10 cellular contexts compared by ENCODE assay signal in the genomic region with DNA sequence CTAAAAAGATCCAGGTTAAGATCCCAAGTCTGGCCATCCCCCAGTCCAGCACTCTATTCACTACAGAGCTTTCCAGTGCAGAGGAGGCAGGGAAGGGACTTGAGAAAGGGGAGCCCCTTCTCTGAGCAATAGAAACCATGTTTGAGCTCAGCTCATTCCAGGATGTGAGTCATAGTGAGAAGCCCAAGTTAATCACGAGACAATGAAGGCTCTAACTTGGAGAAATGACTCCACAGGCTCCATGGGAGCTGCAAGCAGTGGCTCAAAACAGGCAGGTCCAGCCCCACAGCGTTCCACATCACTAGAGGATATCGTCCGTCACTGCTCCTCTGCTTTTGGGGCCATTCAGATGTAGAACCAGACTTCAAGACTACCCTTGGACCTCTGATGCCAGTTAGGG. TPM values are rescaled to one million over a fixed set of nuclear protein-coding genes. Genes with fewer than 3 reads are reported as not detected.
DNase-seq lines count a peak whose midpoint lies in the region; TF ChIP-seq lines count a peak whose summit lies in the region.
"Had no signal": no experiment of that assay in that cellular context is flagged by ENCODE, and none has a peak within 500 bp of the region (broad histone marks: within the 10 kb centered on the region; RNA-seq: fewer than 3 reads in every experiment).

No MANE protein-coding gene starts in this region.

- H3K4me2 ChIP-seq in OCI-LY3 (ENCODE audit: low read length), result peak overlapping the region; percentile 85

- H3K27me3 Mint-ChIP-seq in type B pancreatic cell, result peaks cover 33% of the 10 kb centered on the region

- peak; percentile 72 for DNase-seq in H4 (ENCODE audit: low spot score)
- DNase-seq in choroid plexus epithelial cell (ENCODE audit: low read depth), result peak; percentile 89
- peak; percentile 14 for DNase-seq in occipital lobe (lab: John Stamatoyannopoulos, UW)
- no peak for DNase-seq in type B pancreatic cell (ENCODE audit: extremely low spot score, unreplicated experiment)
- no peak for DNase-seq in NCI-H524 (lab: John Stamatoyannopoulos, UW)
- DNase-seq in tibial nerve (ENCODE audit: low spot score in 2 of 2), result no peak
- DNase-seq in NCI-H1092 (lab: John Stamatoyannopoulos, UW), result no peak
- DNase-seq: NCI-H1436 had no signal

- no peaks in the 10 kb centered on the region for H3K4me1 Mint-ChIP-seq in type B pancreatic cell (ENCODE audit: unreplicated experiment)

- H3K4me1 ChIP-seq in OCI-LY3 (ENCODE audit: low read length) (peaks cover 19% of the 10 kb centered on the region), tibial nerve (no peaks in the 10 kb centered on the region)

- H3K9ac ChIP-seq in OCI-LY3 (ENCODE audit: low read length), result peak overlapping the region; percentile 23; the same call in 1 of the 2 replicates

- H3K27ac Mint-ChIP-seq in type B pancreatic cell, result no peak overlapping the region
- H3K27ac Mint-ChIP-seq: activated naive CD8-positive, alpha-beta T cell had no signal

- H3K4me3 ChIP-seq in OCI-LY3 (ENCODE audit: low read length) (peak overlapping the region; percentile 50; the same call in 1 of the 2 replicates), choroid plexus epithelial cell (ENCODE audit: low read depth, low read length) (no peak overlapping the region), tibial nerve (no peak overlapping the region)

- 57 to 71% methylated on average over 4 of the region's 4 CpGs for WGBS in tibial nerve, 2 donors

- H3K9me3 Mint-ChIP-seq in type B pancreatic cell, result peaks cover 7% of the 10 kb centered on the region

- TF ChIP-seq CTCF in OCI-LY3 (IDR thresholded peaks at IDR 0.05; ENCODE audit: low read depth, low read length) (no peak), choroid plexus epithelial cell (conservative IDR thresholded peaks at IDR 0.05; ENCODE audit: low read depth, low read length) (no peak), type B pancreatic cell (conservative IDR thresholded peaks at IDR 0.05) (no peak), tibial nerve (IDR thresholded peaks at IDR 0.05) (no peak)

- H3K27me3 ChIP-seq in OCI-LY3 (ENCODE audit: low read depth, low read length) (peaks cover 12% of the 10 kb centered on the region), tibial nerve (peaks cover 0 to 10% of the 10 kb centered on the region in 2 donors)

- no peak overlapping the region for H3K4me3 Mint-ChIP-seq in type B pancreatic cell
- H3K4me3 Mint-ChIP-seq: activated naive CD8-positive, alpha-beta T cell had no signal

- H4K20me1 ChIP-seq in OCI-LY3 (ENCODE audit: insufficient read depth, low read length), result no peaks in the 10 kb centered on the region

- TF ChIP-seq EP300 in tibial nerve (IDR thresholded peaks at IDR 0.05), result no peak

- no peaks in the 10 kb centered on the region for H3K79me2 ChIP-seq in OCI-LY3 (ENCODE audit: low read length)

- no peaks in the 10 kb centered on the region for H3K36me3 ChIP-seq in OCI-LY3 (replicated peaks; ENCODE audit: low read depth, low read length)
- H3K36me3 ChIP-seq in tibial nerve, result no peaks in the 10 kb centered on the region

- H3K9me3 ChIP-seq in OCI-LY3 (ENCODE audit: insufficient read depth, low read length) (peaks cover 6% of the 10 kb centered on the region; the same call in 1 of the 2 replicates), tibial nerve (peaks cover 0 to 41% (median 9%) of the 10 kb centered on the region in 4 donors)

- no peak for TF ChIP-seq POLR2A in tibial nerve (IDR thresholded peaks at IDR 0.05)

- H2AFZ ChIP-seq in OCI-LY3 (ENCODE audit: low read depth, low read length), result no peak overlapping the region

- no peaks in the 10 kb centered on the region for H3K36me3 Mint-ChIP-seq in type B pancreatic cell

- H3K27ac ChIP-seq in OCI-LY3 (ENCODE audit: low read length), result 0 out of 2 replicates have a peak overlapping the region, but pooled peaks have one; percentile 20
- H3K27ac ChIP-seq in tibial nerve, result no peak overlapping the region

RNA-seq across cellular contexts. Expression of a gene that starts 59.1 kb away (rescaled TPM):
- total RNA-seq in H4 (2014; rRNA removed; shearing (Covaris generic)), result 3.6 and 4.0 TPM in 2 replicates
- total RNA-seq in occipital lobe, result 77.2 TPM
- 28.9 and 43.0 TPM in 2 replicates for total RNA-seq in type B pancreatic cell (ENCODE audit: low replicate concordance)
- total RNA-seq in tibial nerve, result 1 to 10 TPM; 2.4 to 5.9 (median 4.8) TPM

Comparison
In these comparisons a context has a peak if more than half of its experiments do, and no peak if none do; other contexts are left out.
1. DNase-seq: peak in H4 (single experiment), choroid plexus epithelial cell (single experiment) and occipital lobe (single experiment); none in type B pancreatic cell (single experiment), NCI-H524 (0 of 2), tibial nerve (0 of 2) and NCI-H1092 (single experiment).